8 cellular contexts compared by ENCODE assay signal in genomic region chr12:122834229-122834920, GRCh38. TPM values are rescaled to one million over a fixed set of nuclear protein-coding genes. Genes with fewer than 3 reads are reported as not detected.
DNase-seq lines count a peak whose midpoint lies in the region; ATAC-seq and TF ChIP-seq lines count a peak whose summit lies in the region.

No MANE protein-coding gene starts in this region.

- H3K36me3 ChIP-seq in ES-I3 (ENCODE audit: insufficient read depth, low read length) = no peaks in the 10 kb centered on the region
- no peaks in the 10 kb centered on the region for H3K36me3 ChIP-seq in mucosa of rectum (ENCODE audit: control insufficient read depth in 2 of 2, insufficient read depth in 2 of 2, low read length in 2 of 2)
- H3K36me3 ChIP-seq in urinary bladder (ENCODE audit: insufficient read depth) = no peaks in the 10 kb centered on the region

- peaks cover 17% of the 10 kb centered on the region for H3K27me3 Mint-ChIP-seq in activated CD4-positive, alpha-beta memory T cell treated with anti-CD3 and anti-CD28 coated beads, Interleukin-2, amount 10 ng/mL, durations not matched to agents 7 days and 5 days

- H3K4me3 Mint-ChIP-seq in activated CD4-positive, alpha-beta memory T cell treated with anti-CD3 and anti-CD28 coated beads, Interleukin-2, amount 10 ng/mL, durations not matched to agents 7 days and 5 days = peak overlapping the region; percentile 75

- no peak for TF ChIP-seq CTCF in fibroblast of mammary gland (conservative IDR thresholded peaks at IDR 0.05; ENCODE audit: control insufficient read depth, insufficient read depth, low read depth, low read length)

- H3K9me3 Mint-ChIP-seq in activated CD4-positive, alpha-beta memory T cell treated with anti-CD3 and anti-CD28 coated beads, Interleukin-2, amount 10 ng/mL, durations not matched to agents 7 days and 5 days = no peaks in the 10 kb centered on the region

- H3K4me1 Mint-ChIP-seq in activated CD4-positive, alpha-beta memory T cell treated with anti-CD3 and anti-CD28 coated beads, Interleukin-2, amount 10 ng/mL, durations not matched to agents 7 days and 5 days = peaks cover 35% of the 10 kb centered on the region

- WGBS in urinary bladder = 2% methylated on average over 18 of the region's 18 CpGs

- H3K4me1 ChIP-seq in ES-I3 (ENCODE audit: insufficient read depth, low read length) (peaks cover 9% of the 10 kb centered on the region), mucosa of rectum (ENCODE audit: control insufficient read depth in 2 of 2, insufficient read depth in 2 of 2, low read length in 2 of 2) (peaks cover 28 to 37% of the 10 kb centered on the region in 2 donors), urinary bladder (ENCODE audit: insufficient read depth) (no peaks in the 10 kb centered on the region)

- H3K9ac ChIP-seq in ES-I3 (ENCODE audit: low read depth, low read length) (peak overlapping the region; percentile 79; the same call in 1 of the 2 replicates), mucosa of rectum (ENCODE audit: low read depth in 1 of 2, low read length in 2 of 2) (peak overlapping the region; percentile 27 to 38)

- DNase-seq in NCI-H146 treated with DMSO at 0.1 percent for 48 hours (lab: John Stamatoyannopoulos, UW; ENCODE audit: unreplicated experiment) (peak; percentile 67), fibroblast of mammary gland (ENCODE audit: low read depth) (peak; percentile 58), MV-4-11 (lab: John Stamatoyannopoulos, UW) (no peak)
- DNase-seq in activated CD4-positive, alpha-beta memory T cell treated with anti-CD3 and anti-CD28 coated beads, Interleukin-2, amount 10 ng/mL, durations not matched to agents 7 days and 5 days = peak; percentile 24

- CTCF ChIA-PET in activated CD4-positive, alpha-beta memory T cell treated with anti-CD3 and anti-CD28 coated beads, Interleukin-2, amount 10 ng/mL, durations not matched to agents 7 days and 5 days (lab: Charles Lee) = interaction anchor here (0.9 to 1.9 kb wide), 2 partner anchors 40 to 68 kb away, joined by 3 to 6 read pairs; no protein-coding TSS in a partner anchor

- peak overlapping the region; percentile 52 to 72 for H3K27ac ChIP-seq in mucosa of rectum (ENCODE audit: low read depth in 2 of 2, low read length in 2 of 2)
- no peak overlapping the region for H3K27ac ChIP-seq in urinary bladder (ENCODE audit: low read depth)

- H3K4me3 ChIP-seq in fibroblast of mammary gland (ENCODE audit: control insufficient read depth, low read depth, low read length) = peak overlapping the region; percentile 45
- peak overlapping the region; percentile 44 to 59 for H3K4me3 ChIP-seq in mucosa of rectum (ENCODE audit: low read length in 2 of 2)
- peak overlapping the region; percentile 81 for H3K4me3 ChIP-seq in urinary bladder (ENCODE audit: low read depth, low read length)

- POLR2A ChIA-PET in activated CD4-positive, alpha-beta memory T cell treated with anti-CD3 and anti-CD28 coated beads, Interleukin-2, amount 10 ng/mL, durations not matched to agents 7 days and 5 days (lab: Charles Lee) = no interaction called here

- no peak for ATAC-seq in HG02938 (IDR thresholded peaks at IDR 0.05; ENCODE audit: unreplicated experiment)

- peak overlapping the region; percentile 8 for H3K27ac Mint-ChIP-seq in activated CD4-positive, alpha-beta memory T cell treated with anti-CD3 and anti-CD28 coated beads, Interleukin-2, amount 10 ng/mL, durations not matched to agents 7 days and 5 days

- no peaks in the 10 kb centered on the region; the same call in 1 of the 2 replicates for H3K9me3 ChIP-seq in ES-I3 (ENCODE audit: control insufficient read depth, insufficient read depth, low read length)
- no peaks in the 10 kb centered on the region for H3K9me3 ChIP-seq in mucosa of rectum (ENCODE audit: control insufficient read depth in 2 of 2, low read length in 2 of 2)

- H3K27me3 ChIP-seq in mucosa of rectum (ENCODE audit: control insufficient read depth in 2 of 2, insufficient read depth in 2 of 2, low read length in 2 of 2) = no peaks in the 10 kb centered on the region

- peaks cover 2% of the 10 kb centered on the region for H3K36me3 Mint-ChIP-seq in activated CD4-positive, alpha-beta memory T cell treated with anti-CD3 and anti-CD28 coated beads, Interleukin-2, amount 10 ng/mL, durations not matched to agents 7 days and 5 days (ENCODE audit: low read depth)

RNA-seq across cellular contexts. Expression of gene HIP1R, which starts 0.9 kb away (rescaled TPM):
- 10 to 100 TPM; 23.4 to 24.7 TPM for total RNA-seq in activated CD4-positive, alpha-beta memory T cell treated with anti-CD3 and anti-CD28 coated beads, Interleukin-2, amount 10 ng/mL, durations not matched to agents 7 days and 5 days
- 17.2 TPM for total RNA-seq in urinary bladder
- polyA plus RNA-seq in urinary bladder = 16.5 TPM
